Comparison of ENCODE assay signal across 26 cellular contexts in the genomic region with DNA sequence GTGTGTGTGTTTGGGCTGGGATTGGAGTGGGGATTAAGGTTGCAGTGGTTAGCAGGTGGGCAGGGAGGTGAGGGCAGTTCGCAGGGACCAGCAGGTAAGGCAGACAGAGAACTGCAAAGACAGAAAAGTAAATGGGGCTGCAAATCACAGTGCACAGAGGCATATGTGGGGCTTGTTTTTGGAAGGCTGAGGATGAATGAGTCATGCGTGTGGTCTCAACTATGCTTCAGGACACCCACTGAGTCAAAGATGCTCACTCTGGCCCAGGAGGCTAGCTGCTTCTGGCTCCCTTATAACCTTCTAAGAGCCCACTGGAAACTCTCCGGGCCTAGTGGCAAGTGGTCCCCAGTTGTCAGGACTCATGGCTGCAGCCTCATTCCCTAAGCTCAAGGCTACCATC.
"Had no signal": no experiment of that assay in that cellular context is flagged by ENCODE, and none has a peak within 500 bp of the region (broad histone marks: within the 10 kb centered on the region; RNA-seq: fewer than 3 reads in every experiment).

No MANE protein-coding gene starts in this region.

- DNase-seq: activated B cell treated with CpG ODN at 0.5 μM for 24 hours; activated CD4-positive, alpha-beta T cell treated with anti-CD3 and anti-CD28 coated beads for 48 hours; activated CD4-positive, alpha-beta T cell treated with anti-CD3 and anti-CD28 coated beads, Interleukin-2, amount 50 U/mL, for 1 hour; activated CD4-positive, alpha-beta T cell treated with anti-CD3 and anti-CD28 coated beads, Interleukin-2, amount 50 U/mL, for 48 hours; activated CD8-positive, alpha-beta memory T cell treated with anti-CD3 and anti-CD28 coated beads for 24 hours; activated CD8-positive, alpha-beta T cell treated with anti-CD3 and anti-CD28 coated beads for 36 hours; activated effector memory CD4-positive, alpha-beta T cell treated with Interleukin-2 at 50 U/mL for 16 hours; activated naive CD4-positive, alpha-beta T cell treated with anti-CD3 and anti-CD28 coated beads, Interleukin-2, amount 10 ng/mL, durations not matched to agents 7 days and 5 days; activated naive CD8-positive, alpha-beta T cell treated with anti-CD3 and anti-CD28 coated beads, Interleukin-2, amount 10 ng/mL, durations not matched to agents 7 days and 5 days; activated T-cell treated with anti-CD3 and anti-CD28 coated beads, Interleukin-2, amount 50 U/mL, for 4 hours; central memory CD4-positive, alpha-beta T cell; cerebellar nuclear complex; colonic mucosa; effector CD8-positive, alpha-beta T cell; esophagus squamous epithelium; foreskin fibroblast; head of caudate nucleus; hippocampal formation; T1000; WERI-Rb-1 had no signal

- H3K4me3 ChIP-seq: ascending aorta, breast epithelium, cardiac muscle cell, colonic mucosa, esophagus squamous epithelium had no signal

- ATAC-seq: activated CD4-positive, CD25-positive, alpha-beta regulatory T cell treated with anti-CD3 and anti-CD28 coated beads, Interleukin-2, amount 50 U/mL, for 24 hours; activated CD8-positive, alpha-beta T cell treated with anti-CD3 and anti-CD28 coated beads for 36 hours; activated naive CD4-positive, alpha-beta T cell treated with anti-CD3 and anti-CD28 coated beads, Interleukin-2, amount 50 U/mL, for 72 hours; activated T-cell treated with anti-CD3 and anti-CD28 coated beads, Interleukin-2, amount 50 U/mL, for 4 hours; activated T-helper 17 cell treated with anti-CD3 and anti-CD28 coated beads, Interleukin-2, amount 50 U/mL, for 72 hours had no signal
